In genomic region chr2:54386993-54387590, GRCh38 we compare ENCODE assay signal across 1 cellular context.
TF ChIP-seq lines count a peak whose summit lies in the region.

No MANE protein-coding gene starts in this region.

TF ChIP-seq in GM23338, 12 proteins besides CTCF, POLR2A, EP300 and RAD21 (continued from another document):
- TF ChIP-seq REST (IDR thresholded peaks at IDR 0.05; ENCODE audit: unreplicated experiment) (no peak), ZNF331 (CRISPR knock-in tag; IDR thresholded peaks at IDR 0.05; ENCODE audit: low read depth) (no peak), EZH2 (IDR thresholded peaks at IDR 0.05; ENCODE audit: low read depth, unreplicated experiment) (no peak), JUNB (IDR thresholded peaks at IDR 0.05; ENCODE audit: unreplicated experiment) (no peak), CREB1 (CRISPR knock-in tag; IDR thresholded peaks at IDR 0.05; ENCODE audit: low read depth) (no peak)
